In genomic region chr6:80004199-80005072, GRCh38 we compare ENCODE assay signal across 8 cellular contexts. TPM values are rescaled to one million over a fixed set of nuclear protein-coding genes. Genes with fewer than 3 reads are reported as not detected.
A peak's percentile ranks its signal among the peaks of the same experiment; 100 is the strongest.
DNase-seq lines count a peak whose midpoint lies in the region; ATAC-seq, FAIRE-seq and TF ChIP-seq lines count a peak whose summit lies in the region.

Gene TTK (plus strand): TSS chr6:80004649. CDS start chr6:80005844, 1,195 bp downstream.

- H2AFZ ChIP-seq in Loucy (ENCODE audit: low read length), result peak within 1 kb of the TSS; percentile 92

- no peaks in the 10 kb centered on the region for H3K27me3 ChIP-seq in Loucy (ENCODE audit: insufficient read depth, low read length, poor library complexity, severe bottlenecking)

- H3K27me3 Mint-ChIP-seq in natural killer cell treated with Interleukin-12 subunit alpha and Interleukin-12 subunit beta and Interleukin-15 and Interleukin-18, amount 100 ng/mL, for 72 hours, result peaks cover 0 to 7% of the 10 kb centered on the region in 2 donors

- H3K9ac ChIP-seq in Loucy (ENCODE audit: low read depth, low read length, poor library complexity, severe bottlenecking), result peak within 1 kb of the TSS; percentile 86

- peak within 1 kb of the TSS; percentile 91 to 92 for H3K27ac Mint-ChIP-seq in natural killer cell treated with Interleukin-12 subunit alpha and Interleukin-12 subunit beta and Interleukin-15 and Interleukin-18, amount 100 ng/mL, for 72 hours

- TF ChIP-seq POLR2A in H54 (IDR thresholded peaks at IDR 0.05; ENCODE audit: low read depth, low read length) (peak; percentile 49), Raji (IDR thresholded peaks at IDR 0.05; ENCODE audit: insufficient read depth, low read depth, low read length) (peak; percentile 74)

- H3K79me2 ChIP-seq in Loucy (ENCODE audit: insufficient read depth, low read length), result peaks cover 48% of the 10 kb centered on the region

- H3F3A ChIP-seq in Loucy (ENCODE audit: low read depth), result 0 out of 2 replicates have a peak, but pooled peaks cover 3% of the 10 kb centered on the region

- H3K9me3 Mint-ChIP-seq in natural killer cell treated with Interleukin-12 subunit alpha and Interleukin-12 subunit beta and Interleukin-15 and Interleukin-18, amount 100 ng/mL, for 72 hours, result no peaks in the 10 kb centered on the region

- peaks cover 18 to 26% of the 10 kb centered on the region in 2 donors for H3K4me1 Mint-ChIP-seq in natural killer cell treated with Interleukin-12 subunit alpha and Interleukin-12 subunit beta and Interleukin-15 and Interleukin-18, amount 100 ng/mL, for 72 hours (ENCODE audit: low read depth in 2 of 2)

- no peaks in the 10 kb centered on the region for H3K9me2 ChIP-seq in Loucy (replicated peaks; ENCODE audit: low read depth, low read length)

- peak within 1 kb of the TSS; percentile 94 for H3K4me2 ChIP-seq in Loucy (ENCODE audit: low read depth, low read length, poor library complexity, severe bottlenecking)

- peaks cover 6% of the 10 kb centered on the region; the same call in 1 of the 2 replicates for H3K36me3 ChIP-seq in Loucy (ENCODE audit: insufficient read depth, low read length)

- peak; percentile 96 for DNase-seq in EH (ENCODE audit: low read depth)
- peak; percentile 78 for DNase-seq in H54 (ENCODE audit: insufficient read length, low spot score)
- peak; percentile 86 for DNase-seq in activated T-helper 9 cell treated with anti-CD3 and anti-CD28 coated beads, Interleukin-2, amount 50 U/mL, for 16 hours (ENCODE audit: low read depth)
- DNase-seq in fibroblast of pulmonary artery (ENCODE audit: low read depth), result peak; percentile 96
- DNase-seq in natural killer cell treated with Interleukin-12 subunit alpha and Interleukin-12 subunit beta and Interleukin-15 and Interleukin-18, amount 100 ng/mL, for 72 hours (ENCODE audit: low spot score), result peak; percentile 95
- peak; percentile 89 for DNase-seq in stimulated activated naive CD8-positive, alpha-beta T cell treated with anti-CD3 and anti-CD28 coated beads, Interleukin-15, Interleukin-2, amounts not matched to agents 100 U/mL and 50 U/mL, for 24 hours

- H4K20me1 ChIP-seq in Loucy (ENCODE audit: insufficient read depth, low read length, poor library complexity, severe bottlenecking), result peaks cover 16% of the 10 kb centered on the region

- peaks cover 5% of the 10 kb centered on the region for H3K36me3 Mint-ChIP-seq in natural killer cell treated with Interleukin-12 subunit alpha and Interleukin-12 subunit beta and Interleukin-15 and Interleukin-18, amount 100 ng/mL, for 72 hours

- H3K4me3 ChIP-seq in Loucy (ENCODE audit: low read length, poor library complexity, severe bottlenecking) (peak within 1 kb of the TSS; percentile 91), fibroblast of pulmonary artery (replicated peaks; ENCODE audit: low read depth, low read length) (peak within 1 kb of the TSS; percentile 87)

- ATAC-seq in natural killer cell treated with Interleukin-12 subunit alpha and Interleukin-12 subunit beta and Interleukin-15 and Interleukin-18, amount 100 ng/mL, for 72 hours, result peak; percentile 100
- ATAC-seq in stimulated activated naive CD8-positive, alpha-beta T cell treated with anti-CD3 and anti-CD28 coated beads, Interleukin-15, Interleukin-2, amounts not matched to agents 100 U/mL and 50 U/mL, for 24 hours, result peak; percentile 100

- H3K4me1 ChIP-seq in Loucy (ENCODE audit: insufficient read depth, low read length, poor library complexity, severe bottlenecking), result peaks cover 47% of the 10 kb centered on the region

- TF ChIP-seq CTCF in Loucy (conservative IDR thresholded peaks at IDR 0.05; ENCODE audit: low read length), result no peak
- no peak for TF ChIP-seq CTCF in fibroblast of pulmonary artery (IDR thresholded peaks at IDR 0.05; ENCODE audit: low read length, missing control alignments)

- H3K9me3 ChIP-seq in Loucy (ENCODE audit: insufficient read depth, low read depth, low read length), result no peaks in the 10 kb centered on the region

- peak; percentile 96 for FAIRE-seq in H54 (lab: Jason Lieb, UNC)

- H3K4me3 Mint-ChIP-seq in natural killer cell treated with Interleukin-12 subunit alpha and Interleukin-12 subunit beta and Interleukin-15 and Interleukin-18, amount 100 ng/mL, for 72 hours, result peak within 1 kb of the TSS; percentile 98

RNA-seq across cellular contexts. Expression of gene TTK, which starts in this region (rescaled TPM):
- 10 to 100 TPM; 16.4 to 27.4 TPM for total RNA-seq in natural killer cell treated with Interleukin-12 subunit alpha and Interleukin-12 subunit beta and Interleukin-15 and Interleukin-18, amount 100 ng/mL, for 72 hours

Comparison
In these comparisons a context has a peak if more than half of its experiments do, and no peak if none do; other contexts are left out.
1. Peak in every context shown above with its lines: DNase-seq, ATAC-seq and H3K4me3 ChIP-seq.